8 cellular contexts compared by ENCODE assay signal in the genomic region with DNA sequence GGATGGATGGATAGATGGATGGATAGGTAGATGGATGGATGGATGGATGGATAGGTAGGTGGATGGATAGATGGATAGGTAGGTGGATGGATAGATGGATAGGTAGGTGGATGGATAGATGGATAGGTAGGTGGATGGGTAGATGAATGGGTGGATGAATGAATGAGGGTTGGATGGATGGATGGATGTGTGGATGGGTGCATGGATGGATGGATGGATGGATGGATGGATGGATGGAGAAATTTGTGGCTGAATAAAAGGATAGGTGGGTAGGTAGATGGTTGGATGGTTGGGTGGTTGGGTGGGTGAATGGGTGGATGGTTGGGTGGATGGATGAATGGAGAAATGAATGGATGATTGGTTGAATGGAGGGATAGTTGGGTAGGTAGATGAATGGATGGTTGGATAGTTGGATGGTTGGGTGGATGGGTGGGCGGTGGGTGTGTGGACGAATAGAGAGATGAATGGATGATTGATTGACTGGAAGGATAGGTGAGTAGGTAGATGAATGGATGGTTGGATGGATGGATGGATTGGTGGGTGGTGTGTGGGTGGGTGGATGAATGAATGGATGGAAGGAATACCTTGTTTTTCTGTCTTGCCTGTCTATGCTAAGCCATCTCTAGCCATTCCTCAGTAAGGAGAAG.
"Had no signal": no experiment of that assay in that cellular context is flagged by ENCODE, and none has a peak within 500 bp of the region (broad histone marks: within the 10 kb centered on the region; RNA-seq: fewer than 3 reads in every experiment).

No MANE protein-coding gene starts in this region.

- H3K9me3 Mint-ChIP-seq: HFFc6 had no signal

- DNase-seq: GOT3, H9, HCEC 1CT, HFFc6, KG1 had no signal

- FAIRE-seq: H54 had no signal

- H3K27ac Mint-ChIP-seq: H9, HFFc6 had no signal

- H3K4me3 Mint-ChIP-seq: H9, HFFc6, IgD-negative memory B cell had no signal

- H3K27ac ChIP-seq: HL-60 had no signal
